21 cellular contexts compared by ENCODE assay signal in the genomic region with DNA sequence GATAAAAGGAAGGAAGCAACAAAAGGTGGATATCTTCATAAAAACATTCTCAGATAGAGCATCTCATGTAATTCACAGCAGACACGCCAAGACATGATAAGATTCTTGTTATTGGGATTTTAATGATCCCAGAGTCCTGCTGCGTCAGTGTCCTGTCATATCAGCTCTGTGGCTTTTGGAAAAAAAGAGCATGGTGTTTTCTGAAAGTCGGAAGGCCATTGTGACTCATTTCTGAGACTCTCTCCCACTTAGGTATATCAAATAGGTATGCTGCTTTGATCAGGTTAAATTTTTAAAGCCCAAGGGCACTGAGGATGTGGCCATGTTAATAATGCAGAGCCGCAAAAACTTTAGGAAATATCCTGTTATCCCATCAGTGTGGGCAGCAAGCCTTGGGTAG.
A peak's percentile ranks its signal among the peaks of the same experiment; 100 is the strongest.
DNase-seq lines count a peak whose midpoint lies in the region; ATAC-seq, FAIRE-seq and TF ChIP-seq lines count a peak whose summit lies in the region.
"Had no signal": no experiment of that assay in that cellular context is flagged by ENCODE, and none has a peak within 500 bp of the region (broad histone marks: within the 10 kb centered on the region; RNA-seq: fewer than 3 reads in every experiment).

No MANE protein-coding gene starts in this region.

- TF ChIP-seq CTCF in RWPE2 (IDR thresholded peaks at IDR 0.05; ENCODE audit: poor library complexity, severe bottlenecking), result no peak
- TF ChIP-seq CTCF in keratinocyte (optimal IDR thresholded peaks at IDR 0.05 in 1 of 3, IDR thresholded peaks at IDR 0.05 in 1 of 3, conservative IDR thresholded peaks at IDR 0.05 in 1 of 3; ENCODE audit: extremely low read depth in 1 of 3, insufficient read depth in 2 of 3, low read length in 3 of 3), result no peak
- TF ChIP-seq CTCF in heart right ventricle (IDR thresholded peaks at IDR 0.05), result no peak

- intact Hi-C loops in heart right ventricle (cut with DNase I), result no loop called here

- no peaks in the 10 kb centered on the region for H3K79me2 ChIP-seq in keratinocyte (ENCODE audit: control insufficient read depth, insufficient read depth, low read length)

- no peak overlapping the region for H3K27ac ChIP-seq in RWPE2 (ENCODE audit: poor library complexity, severe bottlenecking)
- no peak overlapping the region for H3K27ac ChIP-seq in keratinocyte (ENCODE audit: control insufficient read depth, insufficient read depth, low read length)
- H3K27ac ChIP-seq in heart right ventricle, result no peak overlapping the region
- H3K27ac ChIP-seq: C4-2B, HL-60 had no signal

- H3K4me3 ChIP-seq in RWPE2 (ENCODE audit: severe bottlenecking) (no peak overlapping the region), keratinocyte (ENCODE audit: control insufficient read depth in 2 of 3, extremely low read depth in 1 of 3, insufficient read depth in 2 of 3, low read depth in 1 of 3, low read length in 3 of 3) (no peak overlapping the region), heart right ventricle (no peak overlapping the region)
- H3K4me3 ChIP-seq: K562 had no signal

- H3K4me1 ChIP-seq in RWPE2 (ENCODE audit: insufficient read depth, poor library complexity, severe bottlenecking), result peaks cover 16% of the 10 kb centered on the region
- H3K4me1 ChIP-seq in keratinocyte (ENCODE audit: control insufficient read depth, extremely low read depth, insufficient read depth, low read length), result peaks cover 14% of the 10 kb centered on the region
- H3K4me1 ChIP-seq in heart right ventricle, result no peaks in the 10 kb centered on the region
- H3K4me1 ChIP-seq: Caco-2 had no signal

- 66% methylated on average over 4 of the region's 4 CpGs for WGBS in heart right ventricle, 2 donors

- H3K9me3 ChIP-seq in RWPE2 (ENCODE audit: severe bottlenecking) (no peaks in the 10 kb centered on the region), keratinocyte (ENCODE audit: control insufficient read depth, low read depth, low read length) (no peaks in the 10 kb centered on the region), heart right ventricle (peaks cover 0 to 15% (median 2%) of the 10 kb centered on the region in 11 donors)
- H3K9me3 ChIP-seq: Caco-2 had no signal

- H3K9ac ChIP-seq in keratinocyte (ENCODE audit: control insufficient read depth, extremely low read depth, insufficient read depth, low read length), result no peak overlapping the region

- peak; percentile 84 for FAIRE-seq in keratinocyte (lab: Jason Lieb, UNC)
- FAIRE-seq: A204.1, D721Med, GM12892, H1, HTR-8/SVneo, K562 had no signal

- no peaks in the 10 kb centered on the region for H3K9me1 ChIP-seq in keratinocyte (ENCODE audit: control insufficient read depth, extremely low read depth, insufficient read depth, low read length)

- no peak overlapping the region for H2AFZ ChIP-seq in keratinocyte (ENCODE audit: control insufficient read depth, low read length)

- peak overlapping the region; percentile 31 for H3K4me2 ChIP-seq in keratinocyte (ENCODE audit: control insufficient read depth, extremely low read depth, insufficient read depth, low read depth, low read length)

- no peaks in the 10 kb centered on the region for H4K20me1 ChIP-seq in keratinocyte (ENCODE audit: control insufficient read depth, extremely low read depth, insufficient read depth, low read length)

- ATAC-seq in RWPE2 (ENCODE audit: low read depth) (peak; percentile 66), heart right ventricle (no peak)
- ATAC-seq: K562 had no signal

- H3K27me3 ChIP-seq in RWPE2 (ENCODE audit: insufficient read depth, poor library complexity, severe bottlenecking) (no peaks in the 10 kb centered on the region), keratinocyte (ENCODE audit: control insufficient read depth, extremely low read depth, insufficient read depth, low read length) (peaks cover 4% of the 10 kb centered on the region), heart right ventricle (peaks cover 0 to 5% (median 0%) of the 10 kb centered on the region in 7 donors)

- peak; percentile 38 for DNase-seq in M059J (ENCODE audit: low read depth)
- no peak for DNase-seq in RWPE2 (ENCODE audit: low spot score)
- DNase-seq in keratinocyte (ENCODE audit: low read depth, low spot score), result no peak
- DNase-seq in heart right ventricle, result no peak
- DNase-seq in HK-2 (ENCODE audit: unreplicated experiment), result no peak
- no peak for DNase-seq in AG20443 (ENCODE audit: low spot score)
- DNase-seq: ACHN; AML-193; Caco-2; CD4-positive, alpha-beta T cell; GDM1; H9; IMR-90 had no signal

- H3K36me3 ChIP-seq in RWPE2 (ENCODE audit: low read depth) (no peaks in the 10 kb centered on the region), keratinocyte (ENCODE audit: control insufficient read depth in 2 of 2, extremely low read depth in 1 of 2, insufficient read depth in 2 of 2, low read length in 2 of 2) (no peaks in the 10 kb centered on the region), heart right ventricle (no peaks in the 10 kb centered on the region)

- dilution Hi-C loops in keratinocyte (cut with MboI; ENCODE audit: extremely low pct_ligation_motif_present, low sequenced_read_pairs), result no loop called here
